ENCODE assay signal across 13 cellular contexts in genomic region chr1:13801232-13801631, GRCh38.
A peak's percentile ranks its signal among the peaks of the same experiment; 100 is the strongest.
DNase-seq lines count a peak whose midpoint lies in the region; ATAC-seq and TF ChIP-seq lines count a peak whose summit lies in the region.
"Had no signal": no experiment of that assay in that cellular context is flagged by ENCODE, and none has a peak within 500 bp of the region (broad histone marks: within the 10 kb centered on the region; RNA-seq: fewer than 3 reads in every experiment).

No MANE protein-coding gene starts in this region.

- peak; percentile 20 to 46 for ATAC-seq in right cardiac atrium

- no peak overlapping the region for H3K9ac ChIP-seq in mucosa of rectum (ENCODE audit: low read depth in 1 of 2, low read length in 2 of 2)
- H3K9ac ChIP-seq: parathyroid adenoma had no signal

- H3K27ac Mint-ChIP-seq in glutamatergic neuron (ENCODE audit: unreplicated experiment) = no peak overlapping the region
- H3K27ac Mint-ChIP-seq: CD8-positive, alpha-beta memory T cell had no signal

- no peaks in the 10 kb centered on the region for H3K9me3 ChIP-seq in right cardiac atrium (ENCODE audit: control insufficient read depth, low read length)
- no peaks in the 10 kb centered on the region for H3K9me3 ChIP-seq in right atrium auricular region
- H3K9me3 ChIP-seq in esophagus squamous epithelium = no peaks in the 10 kb centered on the region
- no peaks in the 10 kb centered on the region for H3K9me3 ChIP-seq in mucosa of rectum (ENCODE audit: control insufficient read depth in 2 of 2, low read length in 2 of 2)

- H3K4me1 Mint-ChIP-seq in glutamatergic neuron (ENCODE audit: low read depth, unreplicated experiment) = peaks cover 16% of the 10 kb centered on the region

- peaks cover 8% of the 10 kb centered on the region for H3K9me3 Mint-ChIP-seq in glutamatergic neuron (ENCODE audit: unreplicated experiment)
- H3K9me3 Mint-ChIP-seq: CD8-positive, alpha-beta memory T cell had no signal

- no peaks in the 10 kb centered on the region for H3K27me3 Mint-ChIP-seq in glutamatergic neuron (ENCODE audit: unreplicated experiment)
- H3K27me3 Mint-ChIP-seq: CD8-positive, alpha-beta memory T cell had no signal

- no peaks in the 10 kb centered on the region for H3K4me1 ChIP-seq in right cardiac atrium (ENCODE audit: control insufficient read depth, insufficient read depth, low read length)
- peaks cover 0 to 16% of the 10 kb centered on the region in 2 donors for H3K4me1 ChIP-seq in right atrium auricular region
- peaks cover 11 to 64% (median 25%) of the 10 kb centered on the region in 3 donors for H3K4me1 ChIP-seq in esophagus squamous epithelium
- H3K4me1 ChIP-seq in mucosa of rectum (ENCODE audit: control insufficient read depth in 2 of 2, insufficient read depth in 2 of 2, low read length in 2 of 2) = peaks cover 2 to 12% of the 10 kb centered on the region in 2 donors
- H3K4me1 ChIP-seq: parathyroid adenoma had no signal

- H3K36me3 ChIP-seq in right atrium auricular region = no peaks in the 10 kb centered on the region
- no peaks in the 10 kb centered on the region for H3K36me3 ChIP-seq in esophagus squamous epithelium
- no peaks in the 10 kb centered on the region for H3K36me3 ChIP-seq in mucosa of rectum (ENCODE audit: control insufficient read depth in 2 of 2, insufficient read depth in 2 of 2, low read length in 2 of 2)

- no peak for TF ChIP-seq POLR2A in esophagus squamous epithelium (IDR thresholded peaks at IDR 0.05)

- H3K27ac ChIP-seq in right cardiac atrium (ENCODE audit: low read length) = no peak overlapping the region
- H3K27ac ChIP-seq in right atrium auricular region = no peak overlapping the region
- peak overlapping the region; percentile 80 to 87 (median 82) for H3K27ac ChIP-seq in esophagus squamous epithelium
- peak overlapping the region; percentile 44 to 46 for H3K27ac ChIP-seq in mucosa of rectum (ENCODE audit: low read depth in 2 of 2, low read length in 2 of 2)
- H3K27ac ChIP-seq: parathyroid adenoma had no signal

- intact Hi-C loops in right cardiac atrium (cut with DNase I) = no loop called here
- intact Hi-C loops in esophagus squamous epithelium (cut with DNase I) = loop anchor here (10.0 kb wide), 1 partner anchor 136 kb away; no protein-coding TSS in a partner anchor

- no peak overlapping the region for H3K4me3 Mint-ChIP-seq in glutamatergic neuron (ENCODE audit: unreplicated experiment)
- H3K4me3 Mint-ChIP-seq: CD8-positive, alpha-beta memory T cell had no signal

- TF ChIP-seq CTCF in right atrium auricular region (IDR thresholded peaks at IDR 0.05) (no peak), esophagus squamous epithelium (IDR thresholded peaks at IDR 0.05) (no peak), glutamatergic neuron (IDR thresholded peaks at IDR 0.05; ENCODE audit: partially characterized antibody, unreplicated experiment) (no peak)

- H3K27me3 ChIP-seq in right cardiac atrium (ENCODE audit: control insufficient read depth, insufficient read depth) (no peaks in the 10 kb centered on the region), right atrium auricular region (no peaks in the 10 kb centered on the region), esophagus squamous epithelium (no peaks in the 10 kb centered on the region), mucosa of rectum (ENCODE audit: control insufficient read depth in 2 of 2, insufficient read depth in 2 of 2, low read length in 2 of 2) (no peaks in the 10 kb centered on the region)

- WGBS in right cardiac atrium = 69% methylated on average over 8 of the region's 8 CpGs
- WGBS in esophagus squamous epithelium, 2 donors = 40 to 59% methylated on average over 8 of the region's 8 CpGs

- H3K4me3 ChIP-seq in right cardiac atrium (ENCODE audit: low read length) (no peak overlapping the region), right atrium auricular region (no peak overlapping the region), esophagus squamous epithelium (no peak overlapping the region), mucosa of rectum (ENCODE audit: low read length in 2 of 2) (peak overlapping the region; percentile 30 to 60)

- no peaks in the 10 kb centered on the region for H3K36me3 Mint-ChIP-seq in glutamatergic neuron (ENCODE audit: unreplicated experiment)

- DNase-seq in right cardiac atrium (no peak), right atrium auricular region (ENCODE audit: low spot score) (no peak), esophagus squamous epithelium (lab: John Stamatoyannopoulos, UW) (no peak), OCI-M1 (lab: John Stamatoyannopoulos, UW) (no peak), putamen (ENCODE audit: low spot score) (no peak), glutamatergic neuron (no peak)
- DNase-seq in effector CD4-positive, alpha-beta T cell = no peak
- DNase-seq: CD8-positive, alpha-beta memory T cell; NCI-H1930; stimulated activated CD4-positive, alpha-beta T cell treated with anti-CD3 and anti-CD28 coated beads, Interleukin-15, amount 100 ng/mL, for 24 hours; T-helper 1 cell had no signal

Comparison
In these comparisons a context has a peak if more than half of its experiments do, and no peak if none do; other contexts are left out.
1. H3K27ac ChIP-seq: peak in esophagus squamous epithelium (4 of 4) and mucosa of rectum (2 of 2); none in right cardiac atrium (single experiment) and right atrium auricular region (0 of 2).
2. H3K4me3 ChIP-seq: peak in mucosa of rectum (2 of 2); none in right cardiac atrium (single experiment), right atrium auricular region (0 of 2) and esophagus squamous epithelium (0 of 4).